Comparison of ENCODE assay signal across 11 cellular contexts in genomic region chr17:43517615-43518386, GRCh38. TPM values are rescaled to one million over a fixed set of nuclear protein-coding genes. Genes with fewer than 3 reads are reported as not detected.
DNase-seq lines count a peak whose midpoint lies in the region; ATAC-seq and TF ChIP-seq lines count a peak whose summit lies in the region.
"Had no signal": no experiment of that assay in that cellular context is flagged by ENCODE, and none has a peak within 500 bp of the region (broad histone marks: within the 10 kb centered on the region; RNA-seq: fewer than 3 reads in every experiment).

No MANE protein-coding gene starts in this region.

- intact Hi-C loops in spleen (cut with DNase I; ENCODE audit: low total_unique reads), result no loop called here

- ATAC-seq in GM21381 (IDR thresholded peaks at IDR 0.05; ENCODE audit: unreplicated experiment) (peak; percentile 58), T-helper 17 cell (no peak)

- H3K27ac ChIP-seq in hepatocyte (no peak overlapping the region), spleen (no peak overlapping the region), tibial nerve (no peak overlapping the region)

- no peaks in the 10 kb centered on the region for H3K27me3 Mint-ChIP-seq in T-helper 17 cell

- H3K4me3 Mint-ChIP-seq in T-helper 17 cell, result no peak overlapping the region
- H3K4me3 Mint-ChIP-seq: mesothelial cell of epicardium had no signal

- 88% methylated on average over 8 of the region's 8 CpGs for WGBS in hepatocyte (ENCODE audit: low lambda C conversion rate, missing lambda C conversion rate)
- WGBS in spleen, 5 donors, result 72 to 83% (median 81%) methylated on average over 8 of the region's 8 CpGs
- 72 to 73% methylated on average over 8 of the region's 8 CpGs for WGBS in tibial nerve, 2 donors

- peak overlapping the region; percentile 56 for H3K27ac Mint-ChIP-seq in T-helper 17 cell
- H3K27ac Mint-ChIP-seq: mesothelial cell of epicardium had no signal

- no peaks in the 10 kb centered on the region for H3K9me2 ChIP-seq in hepatocyte (replicated peaks; ENCODE audit: insufficient read depth)

- peaks cover 7% of the 10 kb centered on the region for H3K36me3 ChIP-seq in hepatocyte (replicated peaks; ENCODE audit: insufficient read depth, low read depth)
- H3K36me3 ChIP-seq in spleen, result peaks cover 11 to 100% (median 95%) of the 10 kb centered on the region in 6 donors
- peaks cover 5 to 94% (median 35%) of the 10 kb centered on the region in 3 donors for H3K36me3 ChIP-seq in tibial nerve
- peaks cover 58% of the 10 kb centered on the region for H3K36me3 ChIP-seq in BE2C

- no peaks in the 10 kb centered on the region for H3K79me2 ChIP-seq in hepatocyte

- H3K27me3 ChIP-seq in hepatocyte (no peaks in the 10 kb centered on the region), spleen (replicated peaks in 1 of 7) (no peaks in the 10 kb centered on the region), tibial nerve (no peaks in the 10 kb centered on the region), BE2C (no peaks in the 10 kb centered on the region)

- TF ChIP-seq EP300 in tibial nerve (IDR thresholded peaks at IDR 0.05), result no peak

- DNase-seq in EL (peak; percentile 54), T-helper 17 cell (no peak), inferior parietal cortex (ENCODE audit: extremely low spot score) (peak; percentile 38), hepatocyte (ENCODE audit: low spot score) (no peak), spleen (no peak), tibial nerve (ENCODE audit: low spot score in 2 of 2) (no peak), BE2C (no peak)
- DNase-seq: stimulated activated CD4-positive, alpha-beta T cell treated with anti-CD3 and anti-CD28 coated beads, Interleukin-4, amount 100 ng/mL, for 4 hours had no signal

- H3K4me1 Mint-ChIP-seq in T-helper 17 cell, result peaks cover 11% of the 10 kb centered on the region
- H3K4me1 Mint-ChIP-seq: mesothelial cell of epicardium had no signal

- TF ChIP-seq POLR2A in spleen (IDR thresholded peaks at IDR 0.05), result no peak
- no peak for TF ChIP-seq POLR2A in tibial nerve (IDR thresholded peaks at IDR 0.05)

- no peaks in the 10 kb centered on the region for H3K4me1 ChIP-seq in hepatocyte (ENCODE audit: insufficient read depth)
- H3K4me1 ChIP-seq in spleen, result no peaks in the 10 kb centered on the region
- peaks cover 0 to 7% (median 0%) of the 10 kb centered on the region in 4 donors for H3K4me1 ChIP-seq in tibial nerve
- H3K4me1 ChIP-seq in BE2C, result no peaks in the 10 kb centered on the region

- H2AFZ ChIP-seq in hepatocyte, result no peak overlapping the region

- no peak overlapping the region for H3K4me2 ChIP-seq in hepatocyte

- no peaks in the 10 kb centered on the region for H4K20me1 ChIP-seq in hepatocyte (ENCODE audit: insufficient read depth, poor library complexity, severe bottlenecking)

- peaks cover 2% of the 10 kb centered on the region for H3K9me3 ChIP-seq in T-helper 17 cell (ENCODE audit: control insufficient read depth, low read length, poor library complexity, severe bottlenecking)
- H3K9me3 ChIP-seq in hepatocyte (ENCODE audit: low read depth), result no peaks in the 10 kb centered on the region
- no peaks in the 10 kb centered on the region for H3K9me3 ChIP-seq in spleen
- H3K9me3 ChIP-seq in tibial nerve, result no peaks in the 10 kb centered on the region
- no peaks in the 10 kb centered on the region for H3K9me3 ChIP-seq in BE2C

- peaks cover 11% of the 10 kb centered on the region for H3K36me3 Mint-ChIP-seq in T-helper 17 cell (ENCODE audit: low read depth)

- H3K4me3 ChIP-seq in hepatocyte (no peak overlapping the region), spleen (no peak overlapping the region), tibial nerve (no peak overlapping the region), BE2C (ENCODE audit: low read depth, low read length) (no peak overlapping the region)
- H3K4me3 ChIP-seq: coronary artery had no signal

- TF ChIP-seq CTCF in hepatocyte (IDR thresholded peaks at IDR 0.05; ENCODE audit: poor library complexity), result no peak
- no peak for TF ChIP-seq CTCF in spleen (IDR thresholded peaks at IDR 0.05 in 8 of 11, conservative IDR thresholded peaks at IDR 0.05 in 3 of 11)
- no peak for TF ChIP-seq CTCF in tibial nerve (IDR thresholded peaks at IDR 0.05)
- TF ChIP-seq CTCF in BE2C (IDR thresholded peaks at IDR 0.05; ENCODE audit: low read depth, low read length), result no peak

RNA-seq across cellular contexts. Expression of gene ETV4, which starts 28.3 kb away (rescaled TPM):
- total RNA-seq in T-helper 17 cell (not detected), hepatocyte (10.7 and 12.8 TPM in 2 replicates), spleen (under 1 TPM in 4 of 7 donors, not detected in 3; 0.17 to 0.97 (median 0.74) TPM), tibial nerve (1 to 10 TPM; 1.5 to 5.1 (median 3.8) TPM)
- polyA plus RNA-seq in hepatocyte (11.1 and 14.8 TPM in 2 replicates), spleen (under 1 TPM; 0.37 to 0.53 (median 0.51) TPM)
- polyA plus RNA-seq in BE2C (2012; ENCODE audit: insufficient read depth, insufficient read length, low read depth), result 146 TPM

RNA-seq across cellular contexts. Expression of gene DHX8, which starts 34.0 kb away (rescaled TPM):
- 100 to 1,000 TPM in 1 of 2 donors, 10 to 100 TPM in 1; 79.3 to 103 TPM for total RNA-seq in T-helper 17 cell
- total RNA-seq in hepatocyte, result 31.2 and 35.0 TPM in 2 replicates
- 25.2 and 26.6 TPM in 2 replicates for polyA plus RNA-seq in hepatocyte
- 10 to 100 TPM; 37.8 to 63.3 (median 55.4) TPM for total RNA-seq in spleen
- polyA plus RNA-seq in spleen, result 10 to 100 TPM; 20.4 to 25.6 (median 22.8) TPM
- total RNA-seq in tibial nerve, result 10 to 100 TPM; 35.2 to 57.9 (median 40.7) TPM
- polyA plus RNA-seq in BE2C (2012; ENCODE audit: insufficient read depth, insufficient read length, low read depth), result 70.1 TPM

Comparison
In these comparisons a context has a peak if more than half of its experiments do, and no peak if none do; other contexts are left out.
1. DNase-seq: peak in EL (single experiment) and inferior parietal cortex (single experiment); none in T-helper 17 cell (0 of 3), hepatocyte (single experiment), spleen (single experiment), tibial nerve (0 of 2) and BE2C (single experiment).